ENCODE assay signal across 8 cellular contexts in the genomic region with DNA sequence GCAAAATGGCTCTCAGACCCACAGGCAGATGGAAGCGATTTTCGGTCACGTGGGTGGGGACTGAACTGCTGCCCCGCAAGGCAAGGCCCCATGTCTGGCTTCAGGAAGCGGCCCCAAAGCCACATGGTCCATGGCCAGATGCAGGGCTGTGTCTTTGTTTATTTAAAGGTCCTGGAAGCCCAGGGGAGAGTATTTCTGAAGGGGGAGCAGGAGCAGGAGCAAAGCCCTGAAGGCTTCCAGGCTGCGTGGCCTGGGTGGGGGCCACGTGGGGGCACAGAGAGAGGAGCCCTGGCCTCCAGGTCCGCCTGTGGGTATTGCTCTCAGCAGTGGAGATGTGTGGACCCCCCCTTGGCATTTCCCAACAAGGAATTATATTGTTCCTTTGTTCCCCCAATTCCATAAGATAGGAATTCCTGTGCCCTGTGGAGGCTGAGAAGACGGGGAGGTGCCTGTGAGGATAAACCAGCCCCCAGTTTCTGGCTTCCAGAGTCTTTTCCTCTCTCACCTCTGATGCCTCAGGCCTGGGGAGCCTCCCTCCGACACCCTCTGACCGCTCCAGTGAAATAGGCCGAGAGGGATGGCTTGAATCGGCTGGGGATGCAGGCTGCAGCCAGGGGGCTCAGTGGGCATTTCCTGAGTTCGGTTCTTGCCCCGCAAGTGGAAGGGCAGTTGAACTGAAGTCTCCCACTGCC.
DNase-seq lines count a peak whose midpoint lies in the region; ATAC-seq and TF ChIP-seq lines count a peak whose summit lies in the region.

No MANE protein-coding gene starts in this region.

- H3K27me3 ChIP-seq in CD8-positive, alpha-beta T cell (ENCODE audit: insufficient read depth, low read length), result no peaks in the 10 kb centered on the region
- no peaks in the 10 kb centered on the region for H3K27me3 ChIP-seq in effector memory CD4-positive, alpha-beta T cell (replicated peaks; ENCODE audit: control insufficient read depth, insufficient read depth, low read length, poor library complexity, severe bottlenecking)
- H3K27me3 ChIP-seq in neutrophil, result no peaks in the 10 kb centered on the region

- H3K9me2 ChIP-seq in OCI-LY7 (ENCODE audit: insufficient read depth, low read length), result no peaks in the 10 kb centered on the region

- no peak overlapping the region for H3K27ac ChIP-seq in CD8-positive, alpha-beta T cell (ENCODE audit: low read depth, low read length)
- H3K27ac ChIP-seq in OCI-LY7 (ENCODE audit: low read depth, low read length, poor library complexity, severe bottlenecking) (peak overlapping the region; percentile 57), neutrophil (peak overlapping the region; percentile 64)
- peak overlapping the region; percentile 40 for H3K27ac ChIP-seq in effector memory CD4-positive, alpha-beta T cell (ENCODE audit: insufficient read depth, low read length, poor library complexity, severe bottlenecking)

- no peak overlapping the region for H2AFZ ChIP-seq in OCI-LY7 (ENCODE audit: low read length)

- H3K9me3 Mint-ChIP-seq in CD8-positive, alpha-beta T cell, result no peaks in the 10 kb centered on the region

- H3K4me3 Mint-ChIP-seq in CD8-positive, alpha-beta T cell, result no peak overlapping the region

- H3K79me2 ChIP-seq in OCI-LY7 (ENCODE audit: insufficient read depth, low read depth, low read length), result peaks cover 88% of the 10 kb centered on the region

- no peaks in the 10 kb centered on the region for H4K20me1 ChIP-seq in OCI-LY7 (ENCODE audit: insufficient read depth, low read length)

- no peak for ATAC-seq in CD8-positive, alpha-beta T cell
- ATAC-seq in GM19467 (IDR thresholded peaks at IDR 0.05; ENCODE audit: unreplicated experiment), result no peak
- ATAC-seq in HG03108 (IDR thresholded peaks at IDR 0.05; ENCODE audit: unreplicated experiment), result no peak

- H3K4me1 ChIP-seq in CD8-positive, alpha-beta T cell (ENCODE audit: insufficient read depth, low read length), result peaks cover 91% of the 10 kb centered on the region
- H3K4me1 ChIP-seq in OCI-LY7 (ENCODE audit: insufficient read depth, low read length, poor library complexity, severe bottlenecking) (peaks cover 54% of the 10 kb centered on the region), neutrophil (ENCODE audit: control insufficient read depth in 1 of 2, insufficient read depth in 1 of 2, low read depth in 1 of 2, low read length in 1 of 2) (peaks cover 26 to 27% of the 10 kb centered on the region in 2 experiments)
- H3K4me1 ChIP-seq in effector memory CD4-positive, alpha-beta T cell (ENCODE audit: control insufficient read depth, insufficient read depth, low read length, poor library complexity, severe bottlenecking), result peaks cover 56% of the 10 kb centered on the region

- H3K36me3 Mint-ChIP-seq in CD8-positive, alpha-beta T cell, result peaks cover 48% of the 10 kb centered on the region

- CTCF ChIA-PET in CD8-positive, alpha-beta T cell (lab: Charles Lee), result interaction anchor here (0.9 to 1.5 kb wide), 3 partner anchors 8 to 44 kb away, joined by 3 to 5 read pairs (median 4); no protein-coding TSS in a partner anchor
- CTCF ChIA-PET in OCI-LY7 (lab: Charles Lee; ENCODE audit: unreplicated experiment), result no interaction called here

- POLR2A ChIA-PET in CD8-positive, alpha-beta T cell (lab: Charles Lee), result interaction anchor here (1.6 to 2.6 kb wide), 2 partner anchors 32 to 39 kb away, joined by 3 to 8 read pairs; no protein-coding TSS in a partner anchor
- POLR2A ChIA-PET in OCI-LY7 (lab: Charles Lee), result no interaction called here

- peak overlapping the region; percentile 64 for H3K27ac Mint-ChIP-seq in CD8-positive, alpha-beta T cell

- no peak for DNase-seq in CD8-positive, alpha-beta T cell
- DNase-seq in OCI-LY7 (ENCODE audit: low spot score) (peak; percentile 54), DMS79 (lab: John Stamatoyannopoulos, UW) (no peak)
- DNase-seq in effector memory CD4-positive, alpha-beta T cell, result no peak
- no peak for DNase-seq in activated CD8-positive, alpha-beta memory T cell treated with anti-CD3 and anti-CD28 coated beads for 24 hours

- H3K4me1 Mint-ChIP-seq in CD8-positive, alpha-beta T cell (ENCODE audit: low read depth), result peaks cover 62% of the 10 kb centered on the region

- TF ChIP-seq CTCF in CD8-positive, alpha-beta T cell (IDR thresholded peaks at IDR 0.05), result no peak
- TF ChIP-seq CTCF in OCI-LY7 (conservative IDR thresholded peaks at IDR 0.05; ENCODE audit: low read length) (no peak; the same call in 1 of the 2 replicates), neutrophil (IDR thresholded peaks at IDR 0.05) (no peak)

- peak overlapping the region; percentile 53 for H3K4me2 ChIP-seq in OCI-LY7 (ENCODE audit: low read length)

- no peaks in the 10 kb centered on the region for H3K27me3 Mint-ChIP-seq in CD8-positive, alpha-beta T cell (ENCODE audit: low read depth)

- H3K36me3 ChIP-seq in CD8-positive, alpha-beta T cell (ENCODE audit: insufficient read depth, low read length), result peaks cover 28% of the 10 kb centered on the region
- H3K36me3 ChIP-seq in OCI-LY7 (ENCODE audit: insufficient read depth, low read length), result peaks cover 87% of the 10 kb centered on the region
- peaks cover 52% of the 10 kb centered on the region for H3K36me3 ChIP-seq in effector memory CD4-positive, alpha-beta T cell (ENCODE audit: control insufficient read depth, insufficient read depth, low read length)
- H3K36me3 ChIP-seq in neutrophil, result peaks cover 32% of the 10 kb centered on the region

- intact Hi-C loops in CD8-positive, alpha-beta T cell (cut with DNase I, micrococcal nuclease), result loop anchor here in 1 of 2 experiments (5.0 kb wide), 2 partner anchors 48 to 148 kb away; no protein-coding TSS in a partner anchor
- intact Hi-C loops in OCI-LY7 (cut with micrococcal nuclease; ENCODE audit: unreplicated experiment), result loop anchor here (2.0 to 10.0 kb wide), 3 partner anchors 15 to 395 kb away; no protein-coding TSS in a partner anchor

- no peak overlapping the region for H3K4me3 ChIP-seq in CD8-positive, alpha-beta T cell (ENCODE audit: low read depth, low read length)
- no peak overlapping the region for H3K4me3 ChIP-seq in OCI-LY7 (ENCODE audit: low read depth, low read length, poor library complexity, severe bottlenecking)
- H3K4me3 ChIP-seq in effector memory CD4-positive, alpha-beta T cell (ENCODE audit: insufficient read depth, low read depth, low read length, poor library complexity, severe bottlenecking), result no peak overlapping the region
- no peak overlapping the region for H3K4me3 ChIP-seq in neutrophil (ENCODE audit: low read depth in 1 of 2, low read length in 1 of 2)

- no TSS peak for BruUV-seq in OCI-LY7 (replicated peaks; lab: Mats Ljungman, UMichigan)

- no peaks in the 10 kb centered on the region for H3K9me3 ChIP-seq in CD8-positive, alpha-beta T cell (ENCODE audit: low read length)
- H3K9me3 ChIP-seq in OCI-LY7 (ENCODE audit: low read length) (peaks cover 4% of the 10 kb centered on the region; the same call in 1 of the 2 replicates), neutrophil (no peaks in the 10 kb centered on the region)
- no peaks in the 10 kb centered on the region for H3K9me3 ChIP-seq in effector memory CD4-positive, alpha-beta T cell (ENCODE audit: control insufficient read depth, low read length)
